In genomic region chr4:53937327-53937726, GRCh38 we compare ENCODE assay signal across 25 cellular contexts.
DNase-seq lines count a peak whose midpoint lies in the region; FAIRE-seq and TF ChIP-seq lines count a peak whose summit lies in the region.
"Had no signal": no experiment of that assay in that cellular context is flagged by ENCODE, and none has a peak within 500 bp of the region (broad histone marks: within the 10 kb centered on the region; RNA-seq: fewer than 3 reads in every experiment).

No MANE protein-coding gene starts in this region.

- no peak for TF ChIP-seq POLR2A in breast epithelium (IDR thresholded peaks at IDR 0.05)

- TF ChIP-seq CTCF in MCF 10A (IDR thresholded peaks at IDR 0.05; ENCODE audit: unreplicated experiment) (no peak), breast epithelium (IDR thresholded peaks at IDR 0.05) (no peak), astrocyte (IDR thresholded peaks at IDR 0.05; ENCODE audit: insufficient read depth, low read depth, low read length) (no peak), fibroblast of pulmonary artery (IDR thresholded peaks at IDR 0.05; ENCODE audit: low read length, missing control alignments) (no peak), smooth muscle cell (IDR thresholded peaks at IDR 0.05; ENCODE audit: borderline replicate concordance, insufficient read depth, poor library complexity, severe bottlenecking) (no peak), neural progenitor cell (IDR thresholded peaks at IDR 0.05) (no peak)

- intact Hi-C loops in MCF 10A (cut with micrococcal nuclease) (no loop called here), breast epithelium (cut with DNase I; ENCODE audit: low total_unique reads) (no loop called here)

- H3F3A ChIP-seq in smooth muscle cell (ENCODE audit: low read depth) (peaks cover 4% of the 10 kb centered on the region), neural progenitor cell (ENCODE audit: low read depth) (no peaks in the 10 kb centered on the region)

- no peak overlapping the region for H3K4me3 Mint-ChIP-seq in MCF 10A (ENCODE audit: unreplicated experiment)
- no peak overlapping the region for H3K4me3 Mint-ChIP-seq in astrocyte (ENCODE audit: unreplicated experiment)
- H3K4me3 Mint-ChIP-seq in neural progenitor cell: no peak overlapping the region
- H3K4me3 Mint-ChIP-seq: CD4-positive, alpha-beta T cell had no signal

- H3K4me1 Mint-ChIP-seq in MCF 10A (ENCODE audit: insufficient read depth, unreplicated experiment) (peaks cover 20% of the 10 kb centered on the region), astrocyte (ENCODE audit: low read depth, unreplicated experiment) (peaks cover 3% of the 10 kb centered on the region), neural progenitor cell (peaks cover 3% of the 10 kb centered on the region)

- H3K9me3 Mint-ChIP-seq in MCF 10A (ENCODE audit: unreplicated experiment): no peaks in the 10 kb centered on the region
- H3K9me3 Mint-ChIP-seq in astrocyte (ENCODE audit: unreplicated experiment): peaks cover 9% of the 10 kb centered on the region
- peaks cover 27% of the 10 kb centered on the region for H3K9me3 Mint-ChIP-seq in neural progenitor cell

- H3K27ac Mint-ChIP-seq in MCF 10A (ENCODE audit: low read depth, unreplicated experiment) (no peak overlapping the region), astrocyte (ENCODE audit: unreplicated experiment) (no peak overlapping the region), neural progenitor cell (no peak overlapping the region)
- H3K27ac Mint-ChIP-seq: CD4-positive, alpha-beta T cell had no signal

- H3K27me3 ChIP-seq in breast epithelium (no peaks in the 10 kb centered on the region), astrocyte (ENCODE audit: insufficient read depth, low read length) (no peaks in the 10 kb centered on the region), smooth muscle cell (ENCODE audit: low read depth) (no peaks in the 10 kb centered on the region), neural progenitor cell (no peaks in the 10 kb centered on the region)
- no peaks in the 10 kb centered on the region for H3K27me3 ChIP-seq in effector memory CD4-positive, alpha-beta T cell (replicated peaks; ENCODE audit: control insufficient read depth, insufficient read depth, low read length, poor library complexity, severe bottlenecking)
- H3K27me3 ChIP-seq: BLaER1 treated with 17β-estradiol and CSF1 and Interleukin-3, amounts not matched to agents 10 nM and 100 nM; MG63; SJSA1 had no signal

- POLR2A ChIA-PET in MCF 10A (lab: Yijun Ruan, JAX): interaction anchor here (0.6 to 1.8 kb wide), 2 partner anchors 19 to 84 kb away, joined by 3 to 6 read pairs; no protein-coding TSS in a partner anchor

- no peaks in the 10 kb centered on the region for H3K36me3 ChIP-seq in breast epithelium
- H3K36me3 ChIP-seq in astrocyte (ENCODE audit: insufficient read depth, low read length): no peaks in the 10 kb centered on the region
- H3K36me3 ChIP-seq in smooth muscle cell (ENCODE audit: low read depth): no peaks in the 10 kb centered on the region
- H3K36me3 ChIP-seq in effector memory CD4-positive, alpha-beta T cell (ENCODE audit: control insufficient read depth, insufficient read depth, low read length): no peaks in the 10 kb centered on the region
- H3K36me3 ChIP-seq in neural progenitor cell: no peaks in the 10 kb centered on the region
- H3K36me3 ChIP-seq: BLaER1 treated with 17β-estradiol and CSF1 and Interleukin-3, amounts not matched to agents 10 nM and 100 nM; HAP-1; MG63; SJSA1 had no signal

- H3K4me3 ChIP-seq in breast epithelium (no peak overlapping the region), astrocyte (ENCODE audit: insufficient read depth, low read depth, low read length) (no peak overlapping the region), fibroblast of pulmonary artery (replicated peaks; ENCODE audit: low read depth, low read length) (no peak overlapping the region), smooth muscle cell (no peak overlapping the region), neural progenitor cell (no peak overlapping the region)
- H3K4me3 ChIP-seq in effector memory CD4-positive, alpha-beta T cell (ENCODE audit: insufficient read depth, low read depth, low read length, poor library complexity, severe bottlenecking): no peak overlapping the region
- H3K4me3 ChIP-seq: BLaER1 treated with 17β-estradiol and CSF1 and Interleukin-3, amounts not matched to agents 10 nM and 100 nM; GM12878; HAP-1; MG63; SJSA1 had no signal

- CTCF ChIA-PET in MCF 10A (lab: Yijun Ruan, JAX): interaction anchor here (0.6 to 1.2 kb wide), 4 partner anchors 22 to 275 kb away, joined by 3 to 6 read pairs (median 4); no protein-coding TSS in a partner anchor

- H3K4me2 ChIP-seq in astrocyte (ENCODE audit: low read length) (no peak overlapping the region), smooth muscle cell (peak overlapping the region; percentile 56), neural progenitor cell (no peak overlapping the region)
- H3K4me2 ChIP-seq: BLaER1 treated with 17β-estradiol and CSF1 and Interleukin-3, amounts not matched to agents 10 nM and 100 nM had no signal

- 85% methylated on average over 2 of the region's 2 CpGs for WGBS in smooth muscle cell (ENCODE audit: low lambda C conversion rate)

- H3K79me2 ChIP-seq in astrocyte (ENCODE audit: insufficient read depth, low read length) (no peaks in the 10 kb centered on the region), smooth muscle cell (ENCODE audit: low read depth) (no peaks in the 10 kb centered on the region), neural progenitor cell (ENCODE audit: low read depth) (no peaks in the 10 kb centered on the region)

- H3K9ac ChIP-seq in astrocyte (ENCODE audit: low read length) (no peak overlapping the region), smooth muscle cell (ENCODE audit: low read depth) (peak overlapping the region; percentile 12), neural progenitor cell (no peak overlapping the region)
- H3K9ac ChIP-seq: BLaER1 treated with 17β-estradiol and CSF1 and Interleukin-3, amounts not matched to agents 10 nM and 100 nM had no signal

- peak; percentile 34 for DNase-seq in MCF 10A (ENCODE audit: unreplicated experiment)
- DNase-seq in breast epithelium (ENCODE audit: low spot score in 2 of 2): no peak
- no peak for DNase-seq in astrocyte (ENCODE audit: low read depth)
- DNase-seq in fibroblast of pulmonary artery (ENCODE audit: low read depth): peak; percentile 42
- no peak for DNase-seq in smooth muscle cell (lab: John Stamatoyannopoulos, UW; ENCODE audit: unreplicated experiment)
- DNase-seq in effector memory CD4-positive, alpha-beta T cell: no peak
- no peak for DNase-seq in islet precursor cell
- DNase-seq in neural progenitor cell (ENCODE audit: low spot score): no peak
- DNase-seq: 8988T; CD4-positive, alpha-beta T cell; DMS79; GDM1; GOT3; NCI-H1105 treated with DMSO at 0.1 percent for 48 hours; NCI-H2029; NCI-H446 treated with DMSO at 0.1 percent for 48 hours; NCI-H526 treated with DMSO at 0.1 percent for 48 hours; Right ventricle myocardium superior; RPMI8226 had no signal

- H2AFZ ChIP-seq in astrocyte (ENCODE audit: low read depth, low read length): no peak overlapping the region
- H2AFZ ChIP-seq in smooth muscle cell (ENCODE audit: low read depth): no peak overlapping the region
- no peak overlapping the region for H2AFZ ChIP-seq in neural progenitor cell (replicated peaks)

- BruUV-seq in MCF 10A (replicated peaks; lab: Mats Ljungman, UMichigan): no TSS peak

- H3K4me1 ChIP-seq in breast epithelium (no peaks in the 10 kb centered on the region), astrocyte (ENCODE audit: insufficient read depth, low read length) (peaks cover 17% of the 10 kb centered on the region), smooth muscle cell (ENCODE audit: low read depth) (peaks cover 3% of the 10 kb centered on the region), neural progenitor cell (no peaks in the 10 kb centered on the region)
- H3K4me1 ChIP-seq in effector memory CD4-positive, alpha-beta T cell (ENCODE audit: control insufficient read depth, insufficient read depth, low read length, poor library complexity, severe bottlenecking): no peaks in the 10 kb centered on the region
- H3K4me1 ChIP-seq: BLaER1 treated with 17β-estradiol and CSF1 and Interleukin-3, amounts not matched to agents 10 nM and 100 nM; SJSA1 had no signal

- no peaks in the 10 kb centered on the region for H3K27me3 Mint-ChIP-seq in MCF 10A (ENCODE audit: insufficient read depth, unreplicated experiment)
- H3K27me3 Mint-ChIP-seq in astrocyte (ENCODE audit: low read depth, unreplicated experiment): no peaks in the 10 kb centered on the region
- peaks cover 12% of the 10 kb centered on the region for H3K27me3 Mint-ChIP-seq in neural progenitor cell (ENCODE audit: insufficient read depth, low read depth)

- FAIRE-seq in astrocyte (lab: Jason Lieb, UNC): no peak
- FAIRE-seq: GM12878 had no signal

- H3K27ac ChIP-seq in breast epithelium (no peak overlapping the region), astrocyte (ENCODE audit: low read depth, low read length) (peak overlapping the region; percentile 42), smooth muscle cell (ENCODE audit: low read depth) (peak overlapping the region; percentile 63), neural progenitor cell (no peak overlapping the region)
- H3K27ac ChIP-seq in effector memory CD4-positive, alpha-beta T cell (ENCODE audit: insufficient read depth, low read length, poor library complexity, severe bottlenecking): no peak overlapping the region
- H3K27ac ChIP-seq: BLaER1 treated with 17β-estradiol and CSF1 and Interleukin-3, amounts not matched to agents 10 nM and 100 nM; HL-60; SJSA1 had no signal

- H3K9me3 ChIP-seq in breast epithelium: peaks cover 0 to 9% of the 10 kb centered on the region in 2 donors
- H3K9me3 ChIP-seq in astrocyte (ENCODE audit: insufficient read depth, low read depth, low read length): no peaks in the 10 kb centered on the region
- no peaks in the 10 kb centered on the region for H3K9me3 ChIP-seq in smooth muscle cell (replicated peaks; ENCODE audit: low read depth)
- H3K9me3 ChIP-seq in effector memory CD4-positive, alpha-beta T cell (ENCODE audit: control insufficient read depth, low read length): no peaks in the 10 kb centered on the region
- H3K9me3 ChIP-seq in neural progenitor cell (ENCODE audit: low read depth): peaks cover 6% of the 10 kb centered on the region

- H4K20me1 ChIP-seq in astrocyte (ENCODE audit: insufficient read depth, low read length): no peaks in the 10 kb centered on the region
- no peaks in the 10 kb centered on the region for H4K20me1 ChIP-seq in smooth muscle cell (ENCODE audit: low read depth)
- H4K20me1 ChIP-seq in neural progenitor cell (ENCODE audit: low read depth): no peaks in the 10 kb centered on the region
- H4K20me1 ChIP-seq: BLaER1 treated with 17β-estradiol and CSF1 and Interleukin-3, amounts not matched to agents 10 nM and 100 nM had no signal

- H3K36me3 Mint-ChIP-seq in MCF 10A (ENCODE audit: insufficient read depth, unreplicated experiment): peaks cover 9% of the 10 kb centered on the region
- H3K36me3 Mint-ChIP-seq in astrocyte (ENCODE audit: low read depth, unreplicated experiment): peaks cover 5% of the 10 kb centered on the region
- H3K36me3 Mint-ChIP-seq in neural progenitor cell: peaks cover 3% of the 10 kb centered on the region

Comparison
In these comparisons a context has a peak if more than half of its experiments do, and no peak if none do; other contexts are left out.
1. DNase-seq: peak in MCF 10A (single experiment) and fibroblast of pulmonary artery (single experiment); none in breast epithelium (0 of 2), astrocyte (single experiment), smooth muscle cell (single experiment), effector memory CD4-positive, alpha-beta T cell (0 of 3), islet precursor cell (single experiment) and neural progenitor cell (single experiment).
2. H3K27ac ChIP-seq: peak in astrocyte (single experiment) and smooth muscle cell (single experiment); none in breast epithelium (0 of 2), effector memory CD4-positive, alpha-beta T cell (single experiment) and neural progenitor cell (single experiment).